8 cellular contexts compared by ENCODE assay signal in the genomic region with DNA sequence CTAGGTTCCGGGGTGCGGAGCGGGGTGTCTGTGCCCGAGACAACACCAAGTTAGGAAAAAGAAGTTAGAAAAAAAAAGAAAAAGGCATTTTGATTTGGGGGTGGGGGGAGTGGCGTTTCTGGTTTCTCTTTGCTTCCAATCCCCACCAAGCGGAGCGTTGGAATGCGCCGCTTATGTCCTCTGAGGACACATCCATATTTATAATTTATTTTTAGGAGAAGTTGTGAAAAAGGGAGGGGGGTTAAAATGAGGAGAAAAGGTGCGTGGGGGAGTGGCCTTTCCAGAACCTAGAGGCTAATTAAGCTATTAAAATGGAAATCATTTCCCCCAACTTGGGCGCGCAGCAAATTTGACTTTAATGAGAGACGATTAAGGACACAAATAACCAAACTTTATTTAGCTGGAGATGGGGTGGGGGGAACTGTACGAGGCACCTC.
DNase-seq lines count a peak whose midpoint lies in the region; ATAC-seq and TF ChIP-seq lines count a peak whose summit lies in the region.

No MANE protein-coding gene starts in this region.

- no peak overlapping the region for H3K27ac Mint-ChIP-seq in CD8-positive, alpha-beta memory T cell
- H3K27ac Mint-ChIP-seq in endothelial cell (ENCODE audit: unreplicated experiment) (no peak overlapping the region), neural crest cell (ENCODE audit: unreplicated experiment) (no peak overlapping the region)

- H3K4me1 Mint-ChIP-seq in CD8-positive, alpha-beta memory T cell, result peaks cover 16 to 19% (median 16%) of the 10 kb centered on the region in 3 donors
- H3K4me1 Mint-ChIP-seq in endothelial cell (ENCODE audit: unreplicated experiment), result peaks cover 7% of the 10 kb centered on the region
- H3K4me1 Mint-ChIP-seq in neural crest cell, result peaks cover 37% of the 10 kb centered on the region

- H3K9me3 Mint-ChIP-seq in CD8-positive, alpha-beta memory T cell, result peaks cover 0 to 2% (median 0%) of the 10 kb centered on the region in 5 donors
- no peaks in the 10 kb centered on the region for H3K9me3 Mint-ChIP-seq in endothelial cell (ENCODE audit: unreplicated experiment)
- H3K9me3 Mint-ChIP-seq in neural crest cell, result no peaks in the 10 kb centered on the region

- H3K27me3 Mint-ChIP-seq in CD8-positive, alpha-beta memory T cell, result peaks cover 18 to 35% of the 10 kb centered on the region in 2 donors
- H3K27me3 Mint-ChIP-seq in endothelial cell (ENCODE audit: unreplicated experiment) (peaks cover 11% of the 10 kb centered on the region), neural crest cell (ENCODE audit: low read depth) (peaks cover 66% of the 10 kb centered on the region)

- CTCF ChIA-PET in CD8-positive, alpha-beta memory T cell (lab: Charles Lee), result interaction anchor here (0.7 to 1.3 kb wide), 2 partner anchors 9 to 332 kb away, joined by 3 to 4 read pairs; no protein-coding TSS in a partner anchor

- H3K4me3 ChIP-seq in CD8-positive, alpha-beta memory T cell (ENCODE audit: low read length), result peak overlapping the region; percentile 17
- peak overlapping the region; percentile 69 for H3K4me3 ChIP-seq in NT2/D1 (ENCODE audit: insufficient read length, low read depth)

- no peaks in the 10 kb centered on the region for H3K36me3 Mint-ChIP-seq in CD8-positive, alpha-beta memory T cell
- no peaks in the 10 kb centered on the region for H3K36me3 Mint-ChIP-seq in endothelial cell (ENCODE audit: low read depth, unreplicated experiment)
- H3K36me3 Mint-ChIP-seq in neural crest cell (ENCODE audit: low read depth), result no peaks in the 10 kb centered on the region

- no peaks in the 10 kb centered on the region for H3K36me3 ChIP-seq in CD8-positive, alpha-beta memory T cell (ENCODE audit: insufficient read depth, low read length)
- H3K36me3 ChIP-seq in NT2/D1 (ENCODE audit: insufficient read depth, insufficient read length, low read length), result no peaks in the 10 kb centered on the region

- peak overlapping the region; percentile 66 to 86 (median 72) for H3K4me3 Mint-ChIP-seq in CD8-positive, alpha-beta memory T cell
- peak overlapping the region; percentile 90 for H3K4me3 Mint-ChIP-seq in endothelial cell (ENCODE audit: unreplicated experiment)
- H3K4me3 Mint-ChIP-seq in neural crest cell, result peak overlapping the region; percentile 85

- TF ChIP-seq CTCF in endothelial cell (IDR thresholded peaks at IDR 0.05; ENCODE audit: unreplicated experiment) (no peak), neural crest cell (conservative IDR thresholded peaks at IDR 0.05) (no peak)

- peak overlapping the region; percentile 81 for H3K9ac ChIP-seq in NT2/D1 (ENCODE audit: insufficient read length, low read depth)

- POLR2A ChIA-PET in CD8-positive, alpha-beta memory T cell (lab: Charles Lee), result no interaction called here

- ATAC-seq in HG03045 (IDR thresholded peaks at IDR 0.05; ENCODE audit: unreplicated experiment), result no peak
- no peak for ATAC-seq in HG02981 (IDR thresholded peaks at IDR 0.05; ENCODE audit: unreplicated experiment)

- H3K27me3 ChIP-seq in CD8-positive, alpha-beta memory T cell (ENCODE audit: insufficient read depth, low read length, poor library complexity, severe bottlenecking), result peaks cover 5% of the 10 kb centered on the region
- H3K27me3 ChIP-seq in NT2/D1 (ENCODE audit: insufficient read depth, insufficient read length), result peaks cover 31% of the 10 kb centered on the region

- no peaks in the 10 kb centered on the region for H3K9me3 ChIP-seq in CD8-positive, alpha-beta memory T cell (ENCODE audit: low read length)
- H3K9me3 ChIP-seq in NT2/D1 (ENCODE audit: insufficient read depth, low read length), result no peaks in the 10 kb centered on the region

- peaks cover 34% of the 10 kb centered on the region for H3K4me1 ChIP-seq in CD8-positive, alpha-beta memory T cell (ENCODE audit: insufficient read depth, low read length)
- H3K4me1 ChIP-seq in NT2/D1 (ENCODE audit: insufficient read depth, insufficient read length), result peaks cover 11% of the 10 kb centered on the region

- H3K27ac ChIP-seq in CD8-positive, alpha-beta memory T cell (ENCODE audit: low read depth, low read length), result no peak overlapping the region
- no peak overlapping the region for H3K27ac ChIP-seq in substantia nigra (ENCODE audit: low read depth, low read length, poor library complexity, severe bottlenecking)

- DNase-seq in CD8-positive, alpha-beta memory T cell, result no peak
- DNase-seq in NT2/D1 (ENCODE audit: low read depth, low spot score) (no peak), endothelial cell (ENCODE audit: low spot score) (no peak), neural crest cell (ENCODE audit: low read depth, low spot score) (no peak), substantia nigra (lab: John Stamatoyannopoulos, UW) (no peak)
- no peak for DNase-seq in central memory CD4-positive, alpha-beta T cell
